In the genomic region with DNA sequence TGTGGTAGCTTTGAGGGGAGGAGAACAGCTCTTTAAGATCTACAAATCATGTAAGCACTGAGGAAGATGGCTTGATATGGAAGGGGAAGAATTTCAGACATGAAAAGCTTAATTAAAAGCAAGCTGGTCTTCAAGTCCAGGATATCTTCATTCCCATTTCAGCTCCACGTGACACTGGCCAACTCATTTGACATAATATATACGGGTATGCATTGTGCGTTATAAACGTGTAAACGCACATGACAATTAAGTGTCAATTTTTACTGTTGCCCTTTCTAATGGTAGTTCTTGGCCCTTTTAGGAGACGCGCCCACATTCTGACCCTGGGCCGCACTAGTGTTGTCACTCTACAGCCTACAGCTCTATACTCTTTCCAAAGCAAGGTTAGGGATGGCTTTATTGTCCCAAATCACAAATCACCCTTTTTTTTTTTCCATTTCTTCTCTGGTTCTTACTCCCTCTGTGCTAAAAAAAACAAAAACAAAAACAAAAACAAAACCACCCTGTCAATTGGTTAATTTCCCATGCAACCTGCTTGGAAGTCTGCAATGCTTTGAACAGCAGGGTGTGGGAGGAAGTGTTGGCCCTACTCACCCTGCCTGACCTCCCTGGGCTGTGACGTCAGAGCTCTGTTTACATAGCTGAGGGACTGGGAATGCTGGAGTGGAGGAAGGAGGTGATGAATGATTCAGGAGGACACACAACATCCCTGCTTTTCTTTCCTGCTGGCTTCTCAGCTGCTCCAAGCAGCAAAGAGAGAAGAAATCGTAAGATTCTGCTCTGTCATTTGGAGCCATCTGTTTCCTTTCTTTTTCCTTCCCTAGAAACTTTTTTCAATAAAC, we compare ENCODE assay signal across 1 cellular context.
TF ChIP-seq lines count a peak whose summit lies in the region.

No MANE protein-coding gene starts in this region.

TF ChIP-seq in HEK293, 187 proteins besides CTCF, POLR2A, EP300 and RAD21 (continued from another document and continues in another):
- TF ChIP-seq, protein P1, sequence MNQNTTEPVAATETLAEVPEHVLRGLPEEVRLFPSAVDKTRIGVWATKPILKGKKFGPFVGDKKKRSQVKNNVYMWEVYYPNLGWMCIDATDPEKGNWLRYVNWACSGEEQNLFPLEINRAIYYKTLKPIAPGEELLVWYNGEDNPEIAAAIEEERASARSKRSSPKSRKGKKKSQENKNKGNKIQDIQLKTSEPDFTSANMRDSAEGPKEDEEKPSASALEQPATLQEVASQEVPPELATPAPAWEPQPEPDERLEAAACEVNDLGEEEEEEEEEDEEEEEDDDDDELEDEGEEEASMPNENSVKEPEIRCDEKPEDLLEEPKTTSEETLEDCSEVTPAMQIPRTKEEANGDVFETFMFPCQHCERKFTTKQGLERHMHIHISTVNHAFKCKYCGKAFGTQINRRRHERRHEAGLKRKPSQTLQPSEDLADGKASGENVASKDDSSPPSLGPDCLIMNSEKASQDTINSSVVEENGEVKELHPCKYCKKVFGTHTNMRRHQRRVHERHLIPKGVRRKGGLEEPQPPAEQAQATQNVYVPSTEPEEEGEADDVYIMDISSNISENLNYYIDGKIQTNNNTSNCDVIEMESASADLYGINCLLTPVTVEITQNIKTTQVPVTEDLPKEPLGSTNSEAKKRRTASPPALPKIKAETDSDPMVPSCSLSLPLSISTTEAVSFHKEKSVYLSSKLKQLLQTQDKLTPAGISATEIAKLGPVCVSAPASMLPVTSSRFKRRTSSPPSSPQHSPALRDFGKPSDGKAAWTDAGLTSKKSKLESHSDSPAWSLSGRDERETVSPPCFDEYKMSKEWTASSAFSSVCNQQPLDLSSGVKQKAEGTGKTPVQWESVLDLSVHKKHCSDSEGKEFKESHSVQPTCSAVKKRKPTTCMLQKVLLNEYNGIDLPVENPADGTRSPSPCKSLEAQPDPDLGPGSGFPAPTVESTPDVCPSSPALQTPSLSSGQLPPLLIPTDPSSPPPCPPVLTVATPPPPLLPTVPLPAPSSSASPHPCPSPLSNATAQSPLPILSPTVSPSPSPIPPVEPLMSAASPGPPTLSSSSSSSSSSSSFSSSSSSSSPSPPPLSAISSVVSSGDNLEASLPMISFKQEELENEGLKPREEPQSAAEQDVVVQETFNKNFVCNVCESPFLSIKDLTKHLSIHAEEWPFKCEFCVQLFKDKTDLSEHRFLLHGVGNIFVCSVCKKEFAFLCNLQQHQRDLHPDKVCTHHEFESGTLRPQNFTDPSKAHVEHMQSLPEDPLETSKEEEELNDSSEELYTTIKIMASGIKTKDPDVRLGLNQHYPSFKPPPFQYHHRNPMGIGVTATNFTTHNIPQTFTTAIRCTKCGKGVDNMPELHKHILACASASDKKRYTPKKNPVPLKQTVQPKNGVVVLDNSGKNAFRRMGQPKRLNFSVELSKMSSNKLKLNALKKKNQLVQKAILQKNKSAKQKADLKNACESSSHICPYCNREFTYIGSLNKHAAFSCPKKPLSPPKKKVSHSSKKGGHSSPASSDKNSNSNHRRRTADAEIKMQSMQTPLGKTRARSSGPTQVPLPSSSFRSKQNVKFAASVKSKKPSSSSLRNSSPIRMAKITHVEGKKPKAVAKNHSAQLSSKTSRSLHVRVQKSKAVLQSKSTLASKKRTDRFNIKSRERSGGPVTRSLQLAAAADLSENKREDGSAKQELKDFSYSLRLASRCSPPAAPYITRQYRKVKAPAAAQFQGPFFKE (tag by site-specific recombination; IDR thresholded peaks at IDR 0.05; ENCODE audit: borderline replicate concordance) = no peak
- no peak for TF ChIP-seq ZNF211 (tag by site-specific recombination; IDR thresholded peaks at IDR 0.05; ENCODE audit: low read depth)
- TF ChIP-seq MZF1 (tag by site-specific recombination; IDR thresholded peaks at IDR 0.05; ENCODE audit: borderline replicate concordance) = no peak
- TF ChIP-seq, protein P2, sequence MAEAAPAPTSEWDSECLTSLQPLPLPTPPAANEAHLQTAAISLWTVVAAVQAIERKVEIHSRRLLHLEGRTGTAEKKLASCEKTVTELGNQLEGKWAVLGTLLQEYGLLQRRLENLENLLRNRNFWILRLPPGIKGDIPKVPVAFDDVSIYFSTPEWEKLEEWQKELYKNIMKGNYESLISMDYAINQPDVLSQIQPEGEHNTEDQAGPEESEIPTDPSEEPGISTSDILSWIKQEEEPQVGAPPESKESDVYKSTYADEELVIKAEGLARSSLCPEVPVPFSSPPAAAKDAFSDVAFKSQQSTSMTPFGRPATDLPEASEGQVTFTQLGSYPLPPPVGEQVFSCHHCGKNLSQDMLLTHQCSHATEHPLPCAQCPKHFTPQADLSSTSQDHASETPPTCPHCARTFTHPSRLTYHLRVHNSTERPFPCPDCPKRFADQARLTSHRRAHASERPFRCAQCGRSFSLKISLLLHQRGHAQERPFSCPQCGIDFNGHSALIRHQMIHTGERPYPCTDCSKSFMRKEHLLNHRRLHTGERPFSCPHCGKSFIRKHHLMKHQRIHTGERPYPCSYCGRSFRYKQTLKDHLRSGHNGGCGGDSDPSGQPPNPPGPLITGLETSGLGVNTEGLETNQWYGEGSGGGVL (tag by site-specific recombination; IDR thresholded peaks at IDR 0.05) = no peak
- TF ChIP-seq ZBTB17 (tag by site-specific recombination; IDR thresholded peaks at IDR 0.05) = 0 out of 2 replicates have a peak, but pooled peaks have one; percentile 27
- TF ChIP-seq ZBTB8A (tag by site-specific recombination; IDR thresholded peaks at IDR 0.05) = no peak
- TF ChIP-seq ZSCAN16 (tag by site-specific recombination; IDR thresholded peaks at IDR 0.05) = no peak
- no peak for TF ChIP-seq ZNF174 (tag by site-specific recombination; IDR thresholded peaks at IDR 0.05)
- TF ChIP-seq ZNF175 (tag by site-specific recombination; IDR thresholded peaks at IDR 0.05) = no peak
- TF ChIP-seq, protein P3, sequence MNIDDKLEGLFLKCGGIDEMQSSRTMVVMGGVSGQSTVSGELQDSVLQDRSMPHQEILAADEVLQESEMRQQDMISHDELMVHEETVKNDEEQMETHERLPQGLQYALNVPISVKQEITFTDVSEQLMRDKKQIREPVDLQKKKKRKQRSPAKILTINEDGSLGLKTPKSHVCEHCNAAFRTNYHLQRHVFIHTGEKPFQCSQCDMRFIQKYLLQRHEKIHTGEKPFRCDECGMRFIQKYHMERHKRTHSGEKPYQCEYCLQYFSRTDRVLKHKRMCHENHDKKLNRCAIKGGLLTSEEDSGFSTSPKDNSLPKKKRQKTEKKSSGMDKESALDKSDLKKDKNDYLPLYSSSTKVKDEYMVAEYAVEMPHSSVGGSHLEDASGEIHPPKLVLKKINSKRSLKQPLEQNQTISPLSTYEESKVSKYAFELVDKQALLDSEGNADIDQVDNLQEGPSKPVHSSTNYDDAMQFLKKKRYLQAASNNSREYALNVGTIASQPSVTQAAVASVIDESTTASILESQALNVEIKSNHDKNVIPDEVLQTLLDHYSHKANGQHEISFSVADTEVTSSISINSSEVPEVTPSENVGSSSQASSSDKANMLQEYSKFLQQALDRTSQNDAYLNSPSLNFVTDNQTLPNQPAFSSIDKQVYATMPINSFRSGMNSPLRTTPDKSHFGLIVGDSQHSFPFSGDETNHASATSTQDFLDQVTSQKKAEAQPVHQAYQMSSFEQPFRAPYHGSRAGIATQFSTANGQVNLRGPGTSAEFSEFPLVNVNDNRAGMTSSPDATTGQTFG (tag by site-specific recombination; IDR thresholded peaks at IDR 0.05; ENCODE audit: borderline replicate concordance) = no peak
- TF ChIP-seq, protein P4, sequence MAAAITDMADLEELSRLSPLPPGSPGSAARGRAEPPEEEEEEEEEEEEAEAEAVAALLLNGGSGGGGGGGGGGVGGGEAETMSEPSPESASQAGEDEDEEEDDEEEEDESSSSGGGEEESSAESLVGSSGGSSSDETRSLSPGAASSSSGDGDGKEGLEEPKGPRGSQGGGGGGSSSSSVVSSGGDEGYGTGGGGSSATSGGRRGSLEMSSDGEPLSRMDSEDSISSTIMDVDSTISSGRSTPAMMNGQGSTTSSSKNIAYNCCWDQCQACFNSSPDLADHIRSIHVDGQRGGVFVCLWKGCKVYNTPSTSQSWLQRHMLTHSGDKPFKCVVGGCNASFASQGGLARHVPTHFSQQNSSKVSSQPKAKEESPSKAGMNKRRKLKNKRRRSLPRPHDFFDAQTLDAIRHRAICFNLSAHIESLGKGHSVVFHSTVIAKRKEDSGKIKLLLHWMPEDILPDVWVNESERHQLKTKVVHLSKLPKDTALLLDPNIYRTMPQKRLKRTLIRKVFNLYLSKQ (tag by site-specific recombination; IDR thresholded peaks at IDR 0.05; ENCODE audit: borderline replicate concordance) = no peak
- TF ChIP-seq ZNF558 (tag by site-specific recombination; IDR thresholded peaks at IDR 0.05) = no peak
- TF ChIP-seq KLF1 (tag by site-specific recombination; IDR thresholded peaks at IDR 0.05) = 0 out of 2 replicates have a peak, but pooled peaks have one; percentile 37
- TF ChIP-seq ZNF785 (tag by site-specific recombination; IDR thresholded peaks at IDR 0.05) = no peak
- TF ChIP-seq, protein P5, sequence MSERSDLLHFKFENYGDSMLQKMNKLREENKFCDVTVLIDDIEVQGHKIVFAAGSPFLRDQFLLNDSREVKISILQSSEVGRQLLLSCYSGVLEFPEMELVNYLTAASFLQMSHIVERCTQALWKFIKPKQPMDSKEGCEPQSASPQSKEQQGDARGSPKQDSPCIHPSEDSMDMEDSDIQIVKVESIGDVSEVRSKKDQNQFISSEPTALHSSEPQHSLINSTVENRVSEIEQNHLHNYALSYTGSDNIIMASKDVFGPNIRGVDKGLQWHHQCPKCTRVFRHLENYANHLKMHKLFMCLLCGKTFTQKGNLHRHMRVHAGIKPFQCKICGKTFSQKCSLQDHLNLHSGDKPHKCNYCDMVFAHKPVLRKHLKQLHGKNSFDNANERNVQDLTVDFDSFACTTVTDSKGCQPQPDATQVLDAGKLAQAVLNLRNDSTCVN (tag by site-specific recombination; optimal IDR thresholded peaks at IDR 0.05) = no peak
- TF ChIP-seq, protein P6, sequence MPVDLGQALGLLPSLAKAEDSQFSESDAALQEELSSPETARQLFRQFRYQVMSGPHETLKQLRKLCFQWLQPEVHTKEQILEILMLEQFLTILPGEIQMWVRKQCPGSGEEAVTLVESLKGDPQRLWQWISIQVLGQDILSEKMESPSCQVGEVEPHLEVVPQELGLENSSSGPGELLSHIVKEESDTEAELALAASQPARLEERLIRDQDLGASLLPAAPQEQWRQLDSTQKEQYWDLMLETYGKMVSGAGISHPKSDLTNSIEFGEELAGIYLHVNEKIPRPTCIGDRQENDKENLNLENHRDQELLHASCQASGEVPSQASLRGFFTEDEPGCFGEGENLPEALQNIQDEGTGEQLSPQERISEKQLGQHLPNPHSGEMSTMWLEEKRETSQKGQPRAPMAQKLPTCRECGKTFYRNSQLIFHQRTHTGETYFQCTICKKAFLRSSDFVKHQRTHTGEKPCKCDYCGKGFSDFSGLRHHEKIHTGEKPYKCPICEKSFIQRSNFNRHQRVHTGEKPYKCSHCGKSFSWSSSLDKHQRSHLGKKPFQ (tag by site-specific recombination; IDR thresholded peaks at IDR 0.05) = no peak
- no peak for TF ChIP-seq ZNF555 (tag by site-specific recombination; conservative IDR thresholded peaks at IDR 0.05)
- TF ChIP-seq ZFHX2 (tag by site-specific recombination; conservative IDR thresholded peaks at IDR 0.05) = peak; percentile 65
- TF ChIP-seq ZNF585B (tag by site-specific recombination; IDR thresholded peaks at IDR 0.05) = no peak
- TF ChIP-seq ZNF621 (tag by site-specific recombination; IDR thresholded peaks at IDR 0.05) = no peak
- no peak for TF ChIP-seq ZFP3 (tag by site-specific recombination; IDR thresholded peaks at IDR 0.05; ENCODE audit: low read depth)
- TF ChIP-seq ZBTB21 (tag by site-specific recombination; IDR thresholded peaks at IDR 0.05) = peak; percentile 45; the same call in 1 of the 2 replicates
- TF ChIP-seq, protein P7, sequence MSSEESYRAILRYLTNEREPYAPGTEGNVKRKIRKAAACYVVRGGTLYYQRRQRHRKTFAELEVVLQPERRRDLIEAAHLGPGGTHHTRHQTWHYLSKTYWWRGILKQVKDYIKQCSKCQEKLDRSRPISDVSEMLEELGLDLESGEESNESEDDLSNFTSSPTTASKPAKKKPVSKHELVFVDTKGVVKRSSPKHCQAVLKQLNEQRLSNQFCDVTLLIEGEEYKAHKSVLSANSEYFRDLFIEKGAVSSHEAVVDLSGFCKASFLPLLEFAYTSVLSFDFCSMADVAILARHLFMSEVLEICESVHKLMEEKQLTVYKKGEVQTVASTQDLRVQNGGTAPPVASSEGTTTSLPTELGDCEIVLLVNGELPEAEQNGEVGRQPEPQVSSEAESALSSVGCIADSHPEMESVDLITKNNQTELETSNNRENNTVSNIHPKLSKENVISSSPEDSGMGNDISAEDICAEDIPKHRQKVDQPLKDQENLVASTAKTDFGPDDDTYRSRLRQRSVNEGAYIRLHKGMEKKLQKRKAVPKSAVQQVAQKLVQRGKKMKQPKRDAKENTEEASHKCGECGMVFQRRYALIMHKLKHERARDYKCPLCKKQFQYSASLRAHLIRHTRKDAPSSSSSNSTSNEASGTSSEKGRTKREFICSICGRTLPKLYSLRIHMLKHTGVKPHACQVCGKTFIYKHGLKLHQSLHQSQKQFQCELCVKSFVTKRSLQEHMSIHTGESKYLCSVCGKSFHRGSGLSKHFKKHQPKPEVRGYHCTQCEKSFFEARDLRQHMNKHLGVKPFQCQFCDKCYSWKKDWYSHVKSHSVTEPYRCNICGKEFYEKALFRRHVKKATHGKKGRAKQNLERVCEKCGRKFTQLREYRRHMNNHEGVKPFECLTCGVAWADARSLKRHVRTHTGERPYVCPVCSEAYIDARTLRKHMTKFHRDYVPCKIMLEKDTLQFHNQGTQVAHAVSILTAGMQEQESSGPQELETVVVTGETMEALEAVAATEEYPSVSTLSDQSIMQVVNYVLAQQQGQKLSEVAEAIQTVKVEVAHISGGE (tag by site-specific recombination; conservative IDR thresholded peaks at IDR 0.05; ENCODE audit: low read depth) = no peak
- peak; percentile 94 for TF ChIP-seq ZNF629 (tag by site-specific recombination; IDR thresholded peaks at IDR 0.05)
- TF ChIP-seq TCF7L2 (IDR thresholded peaks at IDR 0.05; ENCODE audit: borderline replicate concordance, low read depth, low read length) = no peak
- no peak for TF ChIP-seq ZNF514 (tag by site-specific recombination; IDR thresholded peaks at IDR 0.05)
- no peak for TF ChIP-seq ZNF121 (tag by site-specific recombination; IDR thresholded peaks at IDR 0.05)
- TF ChIP-seq ZNF10 (tag by site-specific recombination; IDR thresholded peaks at IDR 0.05) = no peak
- TF ChIP-seq ZNF791 (tag by site-specific recombination; IDR thresholded peaks at IDR 0.05) = no peak
- TF ChIP-seq ZEB2 (tag by site-specific recombination; IDR thresholded peaks at IDR 0.05) = 0 out of 2 replicates have a peak, but pooled peaks have one; percentile 23
- TF ChIP-seq ZBTB7A (tag by site-specific recombination; IDR thresholded peaks at IDR 0.05; ENCODE audit: low read depth) = no peak
- no peak for TF ChIP-seq ZNF561 (tag by site-specific recombination; IDR thresholded peaks at IDR 0.05; ENCODE audit: borderline replicate concordance)
- no peak for TF ChIP-seq ZNF221 (tag by site-specific recombination; IDR thresholded peaks at IDR 0.05; ENCODE audit: borderline replicate concordance)
- no peak for TF ChIP-seq ZNF37A (tag by site-specific recombination; IDR thresholded peaks at IDR 0.05)
- TF ChIP-seq MEIS1 (CRISPR knock-in tag; IDR thresholded peaks at IDR 0.05; ENCODE audit: borderline replicate concordance) = no peak
- no peak for TF ChIP-seq ZNF548 (tag by site-specific recombination; IDR thresholded peaks at IDR 0.05)
- no peak for TF ChIP-seq ZNF571 (tag by site-specific recombination; IDR thresholded peaks at IDR 0.05)
- no peak for TF ChIP-seq ZNF341 (tag by site-specific recombination; IDR thresholded peaks at IDR 0.05; ENCODE audit: low read depth)
- TF ChIP-seq ZNF473 (tag by site-specific recombination; IDR thresholded peaks at IDR 0.05) = no peak
- no peak for TF ChIP-seq ZNF140 (tag by site-specific recombination; IDR thresholded peaks at IDR 0.05)
- TF ChIP-seq PRDM1 (tag by site-specific recombination; IDR thresholded peaks at IDR 0.05) = no peak
